Comparison of ENCODE assay signal across 19 cellular contexts in genomic region chr10:86594535-86594934, GRCh38. TPM values are rescaled to one million over a fixed set of nuclear protein-coding genes. Genes with fewer than 3 reads are reported as not detected.
A peak's percentile ranks its signal among the peaks of the same experiment; 100 is the strongest.
DNase-seq lines count a peak whose midpoint lies in the region; ATAC-seq, FAIRE-seq and TF ChIP-seq lines count a peak whose summit lies in the region.
"Had no signal": no experiment of that assay in that cellular context is flagged by ENCODE, and none has a peak within 500 bp of the region (broad histone marks: within the 10 kb centered on the region; RNA-seq: fewer than 3 reads in every experiment).

No MANE protein-coding gene starts in this region.

- FAIRE-seq in urothelium cell line (lab: Jason Lieb, UNC): no peak
- FAIRE-seq: A204.1, colon, K562, small intestine had no signal

- BruUV-seq in Panc1 (replicated peaks; lab: Mats Ljungman, UMichigan): no TSS peak

- intact Hi-C loops in Panc1 (cut with micrococcal nuclease; ENCODE audit: unreplicated experiment): no loop called here
- intact Hi-C loops in activated T-helper 1 cell treated with anti-CD3 and anti-CD28 coated beads, Interleukin-12 subunit alpha, Interleukin-12 subunit beta, Interleukin-2, Interleukin-4 antibody, amounts not matched to agents 30 ng/mL and 10 ng/mL and 1 ng/mL, durations not matched to agents 14 hours and 24 hours and 36 hours (cut with micrococcal nuclease): no loop called here

- no peaks in the 10 kb centered on the region for H3K36me3 Mint-ChIP-seq in activated T-helper 1 cell treated with anti-CD3 and anti-CD28 coated beads, Interleukin-12 subunit alpha, Interleukin-12 subunit beta, Interleukin-2, Interleukin-4 antibody, amounts not matched to agents 30 ng/mL and 10 ng/mL and 1 ng/mL, durations not matched to agents 14 hours and 24 hours and 36 hours (ENCODE audit: low read depth)
- H3K36me3 Mint-ChIP-seq: activated naive CD8-positive, alpha-beta T cell had no signal

- ATAC-seq in Panc1: 0 out of 2 replicates have a peak, but pooled peaks have one; percentile 41
- no peak for ATAC-seq in HG02588 (IDR thresholded peaks at IDR 0.05; ENCODE audit: unreplicated experiment)
- ATAC-seq: K562 had no signal

- H3K4me1 ChIP-seq in Panc1 (ENCODE audit: control insufficient read depth, insufficient read depth, low read length): no peaks in the 10 kb centered on the region

- peak; percentile 3 for DNase-seq in SIG-M5 treated with dmso at 0.1 percent for 504 hours (lab: John Stamatoyannopoulos, UW; ENCODE audit: unreplicated experiment)
- no peak for DNase-seq in SIG-M5 (lab: John Stamatoyannopoulos, UW)
- no peak for DNase-seq in Panc1 (ENCODE audit: low read depth, low spot score)
- DNase-seq in fibroblast of gingiva (ENCODE audit: low read depth): peak; percentile 70
- peak; percentile 57 for DNase-seq in urothelium cell line (ENCODE audit: low spot score)
- DNase-seq in middle frontal gyrus (ENCODE audit: extremely low spot score, low spot score): no peak
- DNase-seq in activated T-helper 1 cell treated with anti-CD3 and anti-CD28 coated beads, Interleukin-12 subunit alpha, Interleukin-12 subunit beta, Interleukin-2, Interleukin-4 antibody, amounts not matched to agents 30 ng/mL and 10 ng/mL and 1 ng/mL, durations not matched to agents 14 hours and 24 hours and 36 hours (ENCODE audit: low spot score): no peak
- DNase-seq: activated B cell treated with CpG ODN at 0.5 μM for 24 hours, NCI-H187 treated with DMSO at 0.1 percent for 48 hours, NCI-H82, small intestine, substantia nigra had no signal

- in situ Hi-C loops in Panc1 (cut with HindIII; ENCODE audit: low pct_unique_long_range_greater_than_20kb, low sequenced_read_pairs): no loop called here

- no peak overlapping the region for H3K27ac ChIP-seq in Panc1 (ENCODE audit: low read length)

- CTCF ChIA-PET in Panc1 (lab: Charles Lee): interaction anchor here (0.6 kb wide), 1 partner anchor 194 kb away, joined by 4 read pairs; no protein-coding TSS in a partner anchor

- no peaks in the 10 kb centered on the region for H3K36me3 ChIP-seq in Panc1 (ENCODE audit: control insufficient read depth, insufficient read depth, low read length)

- no peak overlapping the region for H3K27ac Mint-ChIP-seq in activated T-helper 1 cell treated with anti-CD3 and anti-CD28 coated beads, Interleukin-12 subunit alpha, Interleukin-12 subunit beta, Interleukin-2, Interleukin-4 antibody, amounts not matched to agents 30 ng/mL and 10 ng/mL and 1 ng/mL, durations not matched to agents 14 hours and 24 hours and 36 hours
- H3K27ac Mint-ChIP-seq: activated B cell treated with CpG ODN at 0.5 μM for 24 hours; activated naive CD8-positive, alpha-beta T cell had no signal

- H3K9me3 Mint-ChIP-seq in activated T-helper 1 cell treated with anti-CD3 and anti-CD28 coated beads, Interleukin-12 subunit alpha, Interleukin-12 subunit beta, Interleukin-2, Interleukin-4 antibody, amounts not matched to agents 30 ng/mL and 10 ng/mL and 1 ng/mL, durations not matched to agents 14 hours and 24 hours and 36 hours: no peaks in the 10 kb centered on the region
- H3K9me3 Mint-ChIP-seq: activated B cell treated with CpG ODN at 0.5 μM for 24 hours had no signal

- H3K4me1 Mint-ChIP-seq in activated T-helper 1 cell treated with anti-CD3 and anti-CD28 coated beads, Interleukin-12 subunit alpha, Interleukin-12 subunit beta, Interleukin-2, Interleukin-4 antibody, amounts not matched to agents 30 ng/mL and 10 ng/mL and 1 ng/mL, durations not matched to agents 14 hours and 24 hours and 36 hours (ENCODE audit: low read depth): no peaks in the 10 kb centered on the region
- H3K4me1 Mint-ChIP-seq: activated B cell treated with CpG ODN at 0.5 μM for 24 hours had no signal

- POLR2A ChIA-PET in Panc1 (lab: Charles Lee): interaction anchor here (0.6 kb wide), 1 partner anchor 53 kb away, joined by 3 read pairs; no protein-coding TSS in a partner anchor

- no peak for TF ChIP-seq CTCF in Panc1 (IDR thresholded peaks at IDR 0.05)

- H3K4me3 Mint-ChIP-seq in activated T-helper 1 cell treated with anti-CD3 and anti-CD28 coated beads, Interleukin-12 subunit alpha, Interleukin-12 subunit beta, Interleukin-2, Interleukin-4 antibody, amounts not matched to agents 30 ng/mL and 10 ng/mL and 1 ng/mL, durations not matched to agents 14 hours and 24 hours and 36 hours: no peak overlapping the region
- H3K4me3 Mint-ChIP-seq: activated B cell treated with CpG ODN at 0.5 μM for 24 hours; activated naive CD8-positive, alpha-beta T cell had no signal

- H3K27me3 ChIP-seq in Panc1 (ENCODE audit: control insufficient read depth, insufficient read depth, low read length): no peaks in the 10 kb centered on the region

- peaks cover 3% of the 10 kb centered on the region for H3K27me3 Mint-ChIP-seq in activated T-helper 1 cell treated with anti-CD3 and anti-CD28 coated beads, Interleukin-12 subunit alpha, Interleukin-12 subunit beta, Interleukin-2, Interleukin-4 antibody, amounts not matched to agents 30 ng/mL and 10 ng/mL and 1 ng/mL, durations not matched to agents 14 hours and 24 hours and 36 hours (ENCODE audit: insufficient read depth)
- H3K27me3 Mint-ChIP-seq: activated naive CD8-positive, alpha-beta T cell had no signal

- H3K4me3 ChIP-seq in Panc1 (ENCODE audit: low read depth in 2 of 2, low read length in 2 of 2): no peak overlapping the region
- H3K4me3 ChIP-seq: K562 had no signal

- H3K9me3 ChIP-seq in Panc1 (ENCODE audit: control insufficient read depth, insufficient read depth, low read depth, low read length): no peaks in the 10 kb centered on the region

RNA-seq across cellular contexts. Expression of gene OPN4, which starts 59.8 kb away (rescaled TPM):
- total RNA-seq in Panc1 (2021; ENCODE audit: unreplicated experiment): not detected
- not detected for polyA plus RNA-seq in Panc1 (2012; ENCODE audit: insufficient read length)
- total RNA-seq in activated T-helper 1 cell treated with anti-CD3 and anti-CD28 coated beads, Interleukin-12 subunit alpha, Interleukin-12 subunit beta, Interleukin-2, Interleukin-4 antibody, amounts not matched to agents 30 ng/mL and 10 ng/mL and 1 ng/mL, durations not matched to agents 14 hours and 24 hours and 36 hours: not detected in 2 replicates
- total RNA-seq: activated B cell treated with CpG ODN at 0.5 μM for 24 hours, epithelial cell of proximal tubule, K562, lung microvascular endothelial cell had no signal
- polyA plus RNA-seq: K562 had no signal

Comparison
In these comparisons a context has a peak if more than half of its experiments do, and no peak if none do; other contexts are left out.
1. DNase-seq: peak in SIG-M5 treated with dmso at 0.1 percent for 504 hours (single experiment), fibroblast of gingiva (single experiment) and urothelium cell line (single experiment); none in SIG-M5 (single experiment), Panc1 (single experiment), middle frontal gyrus (single experiment) and activated T-helper 1 cell treated with anti-CD3 and anti-CD28 coated beads, Interleukin-12 subunit alpha, Interleukin-12 subunit beta, Interleukin-2, Interleukin-4 antibody, amounts not matched to agents 30 ng/mL and 10 ng/mL and 1 ng/mL, durations not matched to agents 14 hours and 24 hours and 36 hours (single experiment).